1 cellular context compared by ENCODE assay signal in genomic region chr1:2044510-2045319, GRCh38.
TF ChIP-seq lines count a peak whose summit lies in the region.

No MANE protein-coding gene starts in this region.

TF ChIP-seq in HepG2, 621 proteins besides CTCF, POLR2A, EP300 and RAD21 (continued from another document and continues in another):
- TF ChIP-seq TFE3 (CRISPR knock-in tag; IDR thresholded peaks at IDR 0.05) (no peak), HNF1A (IDR thresholded peaks at IDR 0.05; ENCODE audit: low read depth) (no peak), HNF1A (CRISPR knock-in tag; IDR thresholded peaks at IDR 0.05; ENCODE audit: borderline replicate concordance) (no peak), TMF1 (CRISPR knock-in tag; IDR thresholded peaks at IDR 0.05; ENCODE audit: low read depth) (no peak), CERS6 (CRISPR knock-in tag; IDR thresholded peaks at IDR 0.05) (no peak), RFXANK (CRISPR knock-in tag; IDR thresholded peaks at IDR 0.05) (no peak), GTF2F1 (IDR thresholded peaks at IDR 0.05; ENCODE audit: low read length) (no peak), E2F2 (CRISPR knock-in tag; IDR thresholded peaks at IDR 0.05; ENCODE audit: borderline replicate concordance) (no peak), ZNF30 (CRISPR knock-in tag; IDR thresholded peaks at IDR 0.05) (no peak), TGIF2 (CRISPR knock-in tag; IDR thresholded peaks at IDR 0.05) (no peak), ZNF441 (CRISPR knock-in tag; IDR thresholded peaks at IDR 0.05; ENCODE audit: borderline replicate concordance) (no peak), ZNF761 (CRISPR knock-in tag; conservative IDR thresholded peaks at IDR 0.05) (no peak), MED13 (CRISPR knock-in tag; IDR thresholded peaks at IDR 0.05) (no peak), ETV6 (CRISPR knock-in tag; conservative IDR thresholded peaks at IDR 0.05) (no peak), FOXK1 (CRISPR knock-in tag; IDR thresholded peaks at IDR 0.05; ENCODE audit: borderline replicate concordance, low read depth) (no peak), ZNF879 (CRISPR knock-in tag; IDR thresholded peaks at IDR 0.05) (no peak), PBX3 (CRISPR knock-in tag; IDR thresholded peaks at IDR 0.05; ENCODE audit: borderline replicate concordance) (no peak), HMGXB3 (CRISPR knock-in tag; IDR thresholded peaks at IDR 0.05; ENCODE audit: borderline replicate concordance) (no peak), MED1 (CRISPR knock-in tag; IDR thresholded peaks at IDR 0.05) (no peak), ZNF703 (CRISPR knock-in tag; IDR thresholded peaks at IDR 0.05; ENCODE audit: borderline replicate concordance) (no peak), REL (CRISPR knock-in tag; conservative IDR thresholded peaks at IDR 0.05) (no peak), ZNF850 (CRISPR knock-in tag; conservative IDR thresholded peaks at IDR 0.05) (no peak), NR2F1 (CRISPR knock-in tag; IDR thresholded peaks at IDR 0.05) (no peak), ZNF589 (CRISPR knock-in tag; conservative IDR thresholded peaks at IDR 0.05) (no peak), ZNF713 (CRISPR knock-in tag; IDR thresholded peaks at IDR 0.05) (no peak), ZNF83 (CRISPR knock-in tag; IDR thresholded peaks at IDR 0.05; ENCODE audit: borderline replicate concordance) (no peak; the same call in 1 of the 2 replicates), FOXP1 (IDR thresholded peaks at IDR 0.05) (no peak), FOXP1 (CRISPR knock-in tag; IDR thresholded peaks at IDR 0.05) (no peak), DMTF1 (CRISPR knock-in tag; IDR thresholded peaks at IDR 0.05) (no peak), RARG (CRISPR knock-in tag; IDR thresholded peaks at IDR 0.05; ENCODE audit: low read depth) (no peak), GZF1 (CRISPR knock-in tag; IDR thresholded peaks at IDR 0.05) (no peak), FLYWCH1 (CRISPR knock-in tag; IDR thresholded peaks at IDR 0.05) (no peak), ZNF142 (CRISPR knock-in tag; IDR thresholded peaks at IDR 0.05) (no peak), GFI1 (CRISPR knock-in tag; IDR thresholded peaks at IDR 0.05; ENCODE audit: borderline replicate concordance) (no peak), FOXC1 (CRISPR knock-in tag; IDR thresholded peaks at IDR 0.05; ENCODE audit: borderline replicate concordance) (no peak), JUN (CRISPR knock-in tag; IDR thresholded peaks at IDR 0.05) (no peak), ZBTB2 (CRISPR knock-in tag; IDR thresholded peaks at IDR 0.05; ENCODE audit: low read depth) (peak; percentile 66; the same call in 1 of the 2 replicates)
